Comparison of ENCODE assay signal across 8 cellular contexts in the genomic region with DNA sequence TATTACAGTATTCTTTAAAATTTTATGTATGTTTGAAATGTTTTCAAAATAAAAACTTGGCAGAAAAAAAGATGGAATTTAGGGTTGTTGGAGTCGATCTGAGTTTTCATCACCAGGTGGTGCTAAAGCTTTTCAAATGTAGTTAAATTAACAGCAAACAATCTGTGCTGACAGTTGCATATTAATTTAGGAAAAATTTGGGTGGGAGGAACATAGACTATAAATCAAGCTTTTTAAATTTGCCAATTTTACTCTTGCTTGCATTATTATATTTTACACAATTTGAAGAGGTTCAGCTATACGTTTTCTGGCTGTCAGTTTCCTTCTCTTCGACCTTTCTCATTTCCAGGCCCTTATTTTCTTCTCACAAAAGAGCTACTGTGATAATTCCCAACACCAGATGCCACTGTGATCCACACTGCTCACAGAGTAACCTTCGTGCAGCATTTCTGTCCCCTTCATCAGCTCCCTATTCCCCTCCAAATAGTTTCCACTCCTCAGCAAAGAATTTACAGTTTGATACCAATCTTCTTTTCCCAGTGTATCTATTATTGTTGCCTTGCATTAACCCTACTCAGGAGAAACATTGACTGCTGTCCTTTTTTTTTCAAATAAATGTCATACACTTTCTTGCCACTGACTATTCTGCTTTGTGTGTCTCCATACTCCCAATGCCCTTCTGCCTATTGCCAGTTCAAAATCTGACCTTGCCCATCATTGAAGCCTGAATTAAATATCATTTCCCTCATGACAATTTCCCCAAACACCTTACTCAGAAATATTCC. TPM values are rescaled to one million over a fixed set of nuclear protein-coding genes. Genes with fewer than 3 reads are reported as not detected.
DNase-seq lines count a peak whose midpoint lies in the region; ATAC-seq, FAIRE-seq and TF ChIP-seq lines count a peak whose summit lies in the region.

No MANE protein-coding gene starts in this region.

- H3K27ac ChIP-seq in A549, result peak overlapping the region; percentile 52 to 72
- peak overlapping the region; percentile 80 for H3K27ac ChIP-seq in cingulate gyrus (ENCODE audit: low read depth, low read length)

- ATAC-seq in A549, result peak in 1 of 2 experiments; percentile 45; a peak in 2 of 6 replicates
- no peak for ATAC-seq in HG03432 (IDR thresholded peaks at IDR 0.05; ENCODE audit: unreplicated experiment)
- no peak for ATAC-seq in GM18873 (IDR thresholded peaks at IDR 0.05; ENCODE audit: low FRiP score, unreplicated experiment)

- peak in 1 of 2 experiments; percentile 33 for DNase-seq in A549 (ENCODE audit: low read depth in 1 of 2, low spot score in 1 of 2)
- DNase-seq in GM10266 (ENCODE audit: extremely low spot score), result peak; percentile 28
- DNase-seq in NCI-H446 treated with DMSO at 0.1 percent for 48 hours (lab: John Stamatoyannopoulos, UW), result peak; percentile 60
- no peak for DNase-seq in mesothelial cell of epicardium (ENCODE audit: low spot score in 2 of 2, unreplicated experiment in 2 of 2)
- DNase-seq in NCI-H146 (lab: John Stamatoyannopoulos, UW), result no peak

- WGBS in A549 (ENCODE audit: missing lambda C conversion rate), result 15% methylated on average over 4 of the region's 4 CpGs

- TF ChIP-seq RAD21 in A549 (conservative IDR thresholded peaks at IDR 0.05 in 1 of 2, IDR thresholded peaks at IDR 0.05 in 1 of 2), result peak; percentile 77 to 94

- H3K27ac Mint-ChIP-seq in mesothelial cell of epicardium, result no peak overlapping the region

- CTCF ChIA-PET in A549 (lab: Yijun Ruan, JAX), result interaction anchor here (0.7 to 2.7 kb wide), 26 partner anchors 9 to 1065 kb away, joined by 3 to 19 read pairs (median 4); no protein-coding TSS in a partner anchor

- peaks cover 13% of the 10 kb centered on the region for H3K4me1 ChIP-seq in A549

- no peak overlapping the region for H3K4me3 ChIP-seq in A549

- no peak for TF ChIP-seq EP300 in A549 (IDR thresholded peaks at IDR 0.05)

- TF ChIP-seq CTCF in A549 (IDR thresholded peaks at IDR 0.05), result peak; percentile 81
- TF ChIP-seq CTCF in GM10266 (IDR thresholded peaks at IDR 0.05; ENCODE audit: control insufficient read depth, insufficient read depth, low read depth, missing control alignments), result peak; percentile 59
- peak; percentile 83 for TF ChIP-seq CTCF in mesothelial cell of epicardium (IDR thresholded peaks at IDR 0.05; ENCODE audit: unreplicated experiment)

- POLR2A ChIA-PET in A549 (lab: Yijun Ruan, JAX), result no interaction called here

- no peak overlapping the region for H3K4me3 Mint-ChIP-seq in mesothelial cell of epicardium

- no peak for TF ChIP-seq POLR2A in A549 (IDR thresholded peaks at IDR 0.05; ENCODE audit: low read length)

- H3K4me2 ChIP-seq in A549, result peak overlapping the region; percentile 27

- no peak for FAIRE-seq in A549 (lab: Jason Lieb, UNC)

- no peaks in the 10 kb centered on the region for H3K27me3 Mint-ChIP-seq in mesothelial cell of epicardium (ENCODE audit: low read depth)

- no peaks in the 10 kb centered on the region for H3K9me3 Mint-ChIP-seq in mesothelial cell of epicardium

- H3K36me3 Mint-ChIP-seq in mesothelial cell of epicardium, result no peaks in the 10 kb centered on the region

- H3K4me1 Mint-ChIP-seq in mesothelial cell of epicardium, result peaks cover 5% of the 10 kb centered on the region

- H3K9me3 ChIP-seq in A549, result no peaks in the 10 kb centered on the region

TF ChIP-seq in A549, 52 proteins besides CTCF, POLR2A, EP300 and RAD21:
- TF ChIP-seq MAFK (IDR thresholded peaks at IDR 0.05; ENCODE audit: partially characterized antibody) (peak; percentile 44), SMC3 (IDR thresholded peaks at IDR 0.05) (peak; percentile 93), JUNB (IDR thresholded peaks at IDR 0.05) (no peak), KDM5A (IDR thresholded peaks at IDR 0.05) (no peak), NPAS2 (CRISPR knock-in tag; IDR thresholded peaks at IDR 0.05; ENCODE audit: borderline replicate concordance) (no peak)
- TF ChIP-seq, protein P1, sequence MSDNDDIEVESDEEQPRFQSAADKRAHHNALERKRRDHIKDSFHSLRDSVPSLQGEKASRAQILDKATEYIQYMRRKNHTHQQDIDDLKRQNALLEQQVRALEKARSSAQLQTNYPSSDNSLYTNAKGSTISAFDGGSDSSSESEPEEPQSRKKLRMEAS (IDR thresholded peaks at IDR 0.05), result no peak

RNA-seq across cellular contexts. Expression of gene EIF5A2, which starts 53.4 kb away (rescaled TPM):
- polyA plus RNA-seq in A549 (2011; rRNA removed) (11.7 and 15.2 TPM in 2 replicates), A549 (2017; fragmentation: RNase III; extraction: RNeasy Plus Mini Kit Qiagen cat#74134 plus additional on column Dnase treatment) (7.6 to 10.8 TPM (median 7.9 TPM) in 3 replicates)
- 2.7 and 3.4 TPM in 2 replicates for polyA plus RNA-seq in A549 (2012; cell fraction: cytosol; rRNA removed)
- polyA plus RNA-seq in A549 (2012; cell fraction: nucleus; rRNA removed), result 2.5 and 3.1 TPM in 2 replicates
- polyA minus RNA-seq in A549 (2011; rRNA and poly(A)+ RNA removed), result 5.1 and 7.4 TPM in 2 replicates
- 4.2 to 7.2 TPM (median 5.3 TPM) in 3 replicates for total RNA-seq in mesothelial cell of epicardium

Comparison
In these comparisons a context has a peak if more than half of its experiments do, and no peak if none do; other contexts are left out.
1. DNase-seq: peak in GM10266 (single experiment) and NCI-H446 treated with DMSO at 0.1 percent for 48 hours (single experiment); none in mesothelial cell of epicardium (0 of 2) and NCI-H146 (single experiment).
2. Peak in every context shown above with its lines, with median percentiles within 50 percentile points of each other: CTCF ChIP-seq.